In genomic region chr6:42166444-42167141, GRCh38 we compare ENCODE assay signal across 1 cellular context.
A peak's percentile ranks its signal among the peaks of the same experiment; 100 is the strongest.
TF ChIP-seq lines count a peak whose summit lies in the region.

No MANE protein-coding gene starts in this region.

TF ChIP-seq in H1, 55 proteins besides CTCF, POLR2A, EP300 and RAD21:
- TF ChIP-seq YY1 (IDR thresholded peaks at IDR 0.05; ENCODE audit: low read depth, low read length) (peak; percentile 60; the same call in 1 of the 2 replicates), HDAC6 (IDR thresholded peaks at IDR 0.05; ENCODE audit: low read depth, low read length) (no peak), MAX (IDR thresholded peaks at IDR 0.05) (peak; percentile 63), RXRA (IDR thresholded peaks at IDR 0.05; ENCODE audit: insufficient read depth, low read depth, low read length) (no peak), POU5F1 (IDR thresholded peaks at IDR 0.05; ENCODE audit: low read depth, low read length) (no peak), NRF1 (IDR thresholded peaks at IDR 0.05; ENCODE audit: low read depth, low read length) (no peak), TCF12 (IDR thresholded peaks at IDR 0.05; ENCODE audit: low read depth, low read length) (no peak), SP4 (IDR thresholded peaks at IDR 0.05; ENCODE audit: low read length) (0 out of 2 replicates have a peak, but pooled peaks have one; percentile 42), TEAD4 (IDR thresholded peaks at IDR 0.05; ENCODE audit: low read depth, low read length) (0 out of 2 replicates have a peak, but pooled peaks have one; percentile 37), ZNF274 (IDR thresholded peaks at IDR 0.05; ENCODE audit: borderline replicate concordance, extremely low read depth, low read length) (no peak), CHD1 (IDR thresholded peaks at IDR 0.05; ENCODE audit: low read depth, low read length) (no peak), USF2 (IDR thresholded peaks at IDR 0.05; ENCODE audit: low read length) (no peak), SUZ12 (IDR thresholded peaks at IDR 0.05; ENCODE audit: low read length) (no peak)
